In the genomic region with DNA sequence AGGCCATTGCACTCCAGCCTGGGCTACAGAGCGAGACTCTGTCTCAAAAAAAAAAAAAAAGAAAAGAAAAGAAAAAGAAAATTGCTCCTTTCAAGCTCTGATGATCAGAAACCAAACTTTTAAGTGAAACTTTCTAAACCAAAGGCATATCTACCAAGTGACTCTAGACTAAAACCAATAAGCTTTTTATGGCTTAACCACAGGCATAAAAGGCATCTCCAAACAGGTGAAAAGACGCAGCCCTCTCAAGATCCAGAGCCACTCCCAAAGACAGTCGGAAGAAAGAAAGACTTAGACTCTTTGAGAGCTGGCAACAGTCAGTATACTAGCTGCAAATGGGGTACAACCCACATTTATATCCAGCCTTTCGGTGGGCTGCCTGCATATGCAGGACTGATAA, we compare ENCODE assay signal across 20 cellular contexts.
"Had no signal": no experiment of that assay in that cellular context is flagged by ENCODE, and none has a peak within 500 bp of the region (broad histone marks: within the 10 kb centered on the region; RNA-seq: fewer than 3 reads in every experiment).

No MANE protein-coding gene starts in this region.

- FAIRE-seq: endometrium, islet of Langerhans, urothelium cell line had no signal

- H3K36me3 ChIP-seq: esophagus muscularis mucosa, gastrocnemius medialis, heart right ventricle, suprapubic skin, thyroid gland had no signal

- H3K9me3 ChIP-seq: esophagus muscularis mucosa, gastrocnemius medialis, heart right ventricle, suprapubic skin, thyroid gland had no signal

- ATAC-seq: gastrocnemius medialis; heart right ventricle; left lobe of liver; natural killer cell; right cardiac atrium; stimulated activated naive CD8-positive, alpha-beta T cell treated with anti-CD3 and anti-CD28 coated beads, Interleukin-15, Interleukin-2, amounts not matched to agents 100 U/mL and 50 U/mL, for 24 hours had no signal

- H3K4me3 ChIP-seq: esophagus muscularis mucosa, gastrocnemius medialis, heart right ventricle, smooth muscle cell, suprapubic skin, thyroid gland had no signal

- H3K4me2 ChIP-seq: smooth muscle cell had no signal

- DNase-seq: effector memory CD4-positive, alpha-beta T cell; gastrocnemius medialis; heart right ventricle; hypothalamus; kidney glomerular epithelial cell; mammary epithelial cell; natural killer cell; posterior cingulate gyrus; right cardiac atrium; stimulated activated CD4-positive, alpha-beta T cell treated with anti-CD3 and anti-CD28 coated beads, Interleukin-2, amount 100 ng/mL, for 48 hours; stimulated activated naive CD8-positive, alpha-beta T cell treated with anti-CD3 and anti-CD28 coated beads, Interleukin-15, Interleukin-2, amounts not matched to agents 100 U/mL and 50 U/mL, for 24 hours; thyroid gland had no signal

- H3K4me1 ChIP-seq: esophagus muscularis mucosa, gastrocnemius medialis, suprapubic skin, thyroid gland had no signal

- H3K27ac ChIP-seq: epithelial cell of prostate, esophagus muscularis mucosa, gastrocnemius medialis, heart right ventricle, suprapubic skin, thyroid gland had no signal

- H3K27me3 ChIP-seq: esophagus muscularis mucosa, gastrocnemius medialis, suprapubic skin, thyroid gland had no signal
